Comparison of ENCODE assay signal across 1 cellular context in genomic region chr1:15443281-15443680, GRCh38.
TF ChIP-seq lines count a peak whose summit lies in the region.

No MANE protein-coding gene starts in this region.

TF ChIP-seq in HepG2, 621 proteins besides CTCF, POLR2A, EP300 and RAD21:
- no peak for TF ChIP-seq SOX13 (IDR thresholded peaks at IDR 0.05)
- TF ChIP-seq SOX13 (CRISPR knock-in tag; conservative IDR thresholded peaks at IDR 0.05 in 1 of 2, IDR thresholded peaks at IDR 0.05 in 1 of 2), result 0 out of 4 replicates have a peak, but pooled peaks of 1 of the 2 experiments have one; percentile 4
- TF ChIP-seq, protein P1, sequence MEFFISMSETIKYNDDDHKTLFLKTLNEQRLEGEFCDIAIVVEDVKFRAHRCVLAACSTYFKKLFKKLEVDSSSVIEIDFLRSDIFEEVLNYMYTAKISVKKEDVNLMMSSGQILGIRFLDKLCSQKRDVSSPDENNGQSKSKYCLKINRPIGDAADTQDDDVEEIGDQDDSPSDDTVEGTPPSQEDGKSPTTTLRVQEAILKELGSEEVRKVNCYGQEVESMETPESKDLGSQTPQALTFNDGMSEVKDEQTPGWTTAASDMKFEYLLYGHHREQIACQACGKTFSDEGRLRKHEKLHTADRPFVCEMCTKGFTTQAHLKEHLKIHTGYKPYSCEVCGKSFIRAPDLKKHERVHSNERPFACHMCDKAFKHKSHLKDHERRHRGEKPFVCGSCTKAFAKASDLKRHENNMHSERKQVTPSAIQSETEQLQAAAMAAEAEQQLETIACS (CRISPR knock-in tag; IDR thresholded peaks at IDR 0.05), result no peak
